Comparison of ENCODE assay signal across 14 cellular contexts in genomic region chr1:30058966-30059365, GRCh38.
DNase-seq lines count a peak whose midpoint lies in the region; ATAC-seq and FAIRE-seq lines count a peak whose summit lies in the region.
"Had no signal": no experiment of that assay in that cellular context is flagged by ENCODE, and none has a peak within 500 bp of the region (broad histone marks: within the 10 kb centered on the region; RNA-seq: fewer than 3 reads in every experiment).

No MANE protein-coding gene starts in this region.

- H3K36me3 Mint-ChIP-seq in activated naive CD4-positive, alpha-beta T cell treated with anti-CD3 and anti-CD28 coated beads for 36 hours (ENCODE audit: low read depth): no peaks in the 10 kb centered on the region
- H3K36me3 Mint-ChIP-seq: memory B cell had no signal

- no peak overlapping the region for H3K27ac Mint-ChIP-seq in activated naive CD4-positive, alpha-beta T cell treated with anti-CD3 and anti-CD28 coated beads for 36 hours
- H3K27ac Mint-ChIP-seq: memory B cell had no signal

- intact Hi-C loops in activated naive CD4-positive, alpha-beta T cell treated with anti-CD3 and anti-CD28 coated beads for 36 hours (cut with micrococcal nuclease): no loop called here

- CTCF ChIA-PET in activated naive CD4-positive, alpha-beta T cell treated with anti-CD3 and anti-CD28 coated beads for 36 hours (lab: Charles Lee): no interaction called here

- DNase-seq in GM04504 (ENCODE audit: low read depth): peak; percentile 64
- DNase-seq in RCC 7860 (ENCODE audit: low spot score): peak; percentile 40
- peak; percentile 73 for DNase-seq in epithelial cell of prostate (ENCODE audit: low read depth, low spot score)
- peak; percentile 5 for DNase-seq in pulmonary artery endothelial cell (ENCODE audit: low read depth, low spot score)
- no peak for DNase-seq in activated naive CD4-positive, alpha-beta T cell treated with anti-CD3 and anti-CD28 coated beads for 36 hours
- DNase-seq in activated CD4-positive, CD25-positive, alpha-beta regulatory T cell treated with anti-CD3 and anti-CD28 coated beads, Interleukin-2, amount 50 U/mL, for 72 hours: no peak
- no peak for DNase-seq in stimulated activated naive CD8-positive, alpha-beta T cell treated with anti-CD3 and anti-CD28 coated beads, Interleukin-15, Interleukin-2, amounts not matched to agents 100 U/mL and 50 U/mL, for 24 hours
- DNase-seq: aorta; esophagus squamous epithelium; MM.1S; NK-92 treated with Interleukin-12 subunit alpha and Interleukin-12 subunit beta, amount 100 ng/mL, for 24 hours; thyroid gland had no signal

- no peak overlapping the region for H3K4me3 Mint-ChIP-seq in activated naive CD4-positive, alpha-beta T cell treated with anti-CD3 and anti-CD28 coated beads for 36 hours
- H3K4me3 Mint-ChIP-seq: memory B cell had no signal

- no peaks in the 10 kb centered on the region for H3K9me3 Mint-ChIP-seq in activated naive CD4-positive, alpha-beta T cell treated with anti-CD3 and anti-CD28 coated beads for 36 hours
- H3K9me3 Mint-ChIP-seq: memory B cell had no signal

- no peak overlapping the region for H3K27ac ChIP-seq in epithelial cell of prostate
- H3K27ac ChIP-seq: esophagus squamous epithelium, thyroid gland had no signal

- no peaks in the 10 kb centered on the region for H3K4me1 Mint-ChIP-seq in activated naive CD4-positive, alpha-beta T cell treated with anti-CD3 and anti-CD28 coated beads for 36 hours (ENCODE audit: low read depth)
- H3K4me1 Mint-ChIP-seq: memory B cell had no signal

- no peak for FAIRE-seq in RCC 7860 (lab: Jason Lieb, UNC)
- FAIRE-seq: G401.6 had no signal

- H3K27me3 Mint-ChIP-seq in activated naive CD4-positive, alpha-beta T cell treated with anti-CD3 and anti-CD28 coated beads for 36 hours (ENCODE audit: low read depth): no peaks in the 10 kb centered on the region

- ATAC-seq in stimulated activated naive CD8-positive, alpha-beta T cell treated with anti-CD3 and anti-CD28 coated beads, Interleukin-15, Interleukin-2, amounts not matched to agents 100 U/mL and 50 U/mL, for 24 hours: no peak

Comparison
In these comparisons a context has a peak if more than half of its experiments do, and no peak if none do; other contexts are left out.
1. DNase-seq: peak in GM04504 (single experiment), RCC 7860 (single experiment), epithelial cell of prostate (single experiment) and pulmonary artery endothelial cell (single experiment); none in activated naive CD4-positive, alpha-beta T cell treated with anti-CD3 and anti-CD28 coated beads for 36 hours (single experiment), activated CD4-positive, CD25-positive, alpha-beta regulatory T cell treated with anti-CD3 and anti-CD28 coated beads, Interleukin-2, amount 50 U/mL, for 72 hours (single experiment) and stimulated activated naive CD8-positive, alpha-beta T cell treated with anti-CD3 and anti-CD28 coated beads, Interleukin-15, Interleukin-2, amounts not matched to agents 100 U/mL and 50 U/mL, for 24 hours (single experiment).